ENCODE assay signal across 8 cellular contexts in the genomic region with DNA sequence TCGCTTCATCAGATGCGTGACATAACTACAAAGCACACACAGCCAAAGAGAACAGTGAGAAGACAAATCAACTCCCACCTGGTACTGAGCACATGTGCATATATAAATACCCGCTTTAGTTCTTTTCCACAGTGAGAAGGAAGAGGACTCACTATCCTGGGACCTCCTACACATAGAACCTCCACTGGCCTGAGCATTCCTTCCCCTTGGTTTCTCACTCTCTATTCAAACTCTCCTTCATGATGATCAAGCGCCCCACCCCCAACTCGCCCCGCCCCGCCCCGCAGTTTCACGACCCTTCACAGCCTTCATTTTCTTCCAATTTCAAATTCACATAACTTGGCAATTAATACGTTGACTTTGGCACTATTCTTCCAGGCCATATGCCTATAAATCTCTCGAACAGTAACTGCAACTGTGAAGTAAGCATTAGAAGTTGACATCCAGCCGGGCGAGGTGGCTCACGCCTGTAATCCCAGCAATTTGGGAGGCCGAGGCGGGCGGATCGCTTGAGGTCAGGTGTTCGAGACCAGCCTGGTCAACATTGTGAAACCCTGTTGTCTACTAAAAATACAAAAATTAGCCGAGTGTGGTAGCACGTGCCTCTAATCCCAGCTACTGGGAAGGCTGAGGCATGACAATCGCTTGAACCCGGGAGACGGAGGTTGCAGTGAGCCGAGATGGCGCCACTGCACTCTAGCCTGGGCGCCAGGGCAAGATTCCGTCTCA. TPM values are rescaled to one million over a fixed set of nuclear protein-coding genes. Genes with fewer than 3 reads are reported as not detected.
A peak's percentile ranks its signal among the peaks of the same experiment; 100 is the strongest.
DNase-seq lines count a peak whose midpoint lies in the region; ATAC-seq and TF ChIP-seq lines count a peak whose summit lies in the region.

No MANE protein-coding gene starts in this region.

- H3K79me2 ChIP-seq in SU-DHL-6 (ENCODE audit: insufficient read depth, low read length), result peaks cover 27% of the 10 kb centered on the region

- H3K9ac ChIP-seq in SU-DHL-6 (ENCODE audit: low read length), result peak overlapping the region; percentile 100

- H3K4me3 ChIP-seq in SU-DHL-6 (ENCODE audit: insufficient read depth, low read length, poor library complexity, severe bottlenecking) (peak overlapping the region; percentile 99), fibroblast of pulmonary artery (replicated peaks; ENCODE audit: low read depth, low read length) (peak overlapping the region; percentile 87), psoas muscle (peak overlapping the region; percentile 93)

- peaks cover 53% of the 10 kb centered on the region for H3F3A ChIP-seq in SU-DHL-6 (ENCODE audit: insufficient read depth)

- H4K20me1 ChIP-seq in SU-DHL-6 (ENCODE audit: low read depth, low read length), result peaks cover 13% of the 10 kb centered on the region; the same call in 1 of the 2 replicates

- intact Hi-C loops in psoas muscle (cut with DNase I), result loop anchor here in 1 of 2 donors (10.0 kb wide), 1 partner anchor 446 kb away; the partner anchor contains the start of gene RAMAC

- no peak overlapping the region for H2AFZ ChIP-seq in SU-DHL-6 (ENCODE audit: low read depth, low read length, severe bottlenecking)

- peak overlapping the region; percentile 86 for H3K27ac ChIP-seq in SU-DHL-6 (ENCODE audit: low read depth, low read length)
- H3K27ac ChIP-seq in psoas muscle, result peak overlapping the region; percentile 93

- TF ChIP-seq CTCF in SU-DHL-6 (IDR thresholded peaks at IDR 0.05; ENCODE audit: insufficient read depth, low read length, poor library complexity, severe bottlenecking), result no peak
- no peak for TF ChIP-seq CTCF in fibroblast of pulmonary artery (IDR thresholded peaks at IDR 0.05; ENCODE audit: low read length, missing control alignments)
- TF ChIP-seq CTCF in psoas muscle (IDR thresholded peaks at IDR 0.05), result no peak
- TF ChIP-seq CTCF in GM10266 (IDR thresholded peaks at IDR 0.05; ENCODE audit: control insufficient read depth, insufficient read depth, low read depth, missing control alignments), result no peak

- no peaks in the 10 kb centered on the region for H3K9me3 ChIP-seq in SU-DHL-6 (ENCODE audit: insufficient read depth, low read length)
- H3K9me3 ChIP-seq in psoas muscle, result no peaks in the 10 kb centered on the region

- peak; percentile 43 for DNase-seq in GM03348 (ENCODE audit: low spot score)
- peak; percentile 24 for DNase-seq in fibroblast of pulmonary artery (ENCODE audit: low read depth)
- DNase-seq in psoas muscle, result no peak
- no peak for DNase-seq in T-helper 9 cell
- no peak for DNase-seq in GM10266 (ENCODE audit: extremely low spot score)

- H3K36me3 ChIP-seq in SU-DHL-6 (ENCODE audit: low read length) (peaks cover 34% of the 10 kb centered on the region), psoas muscle (ENCODE audit: insufficient read depth in 1 of 2, low read depth in 1 of 2) (peaks cover 20 to 48% of the 10 kb centered on the region in 2 donors)

- ATAC-seq in psoas muscle (peak in 2 of 4 donors; percentile 0 to 1), HG03025 (IDR thresholded peaks at IDR 0.05; ENCODE audit: low FRiP score, unreplicated experiment) (no peak), HG02571 (IDR thresholded peaks at IDR 0.05; ENCODE audit: unreplicated experiment) (no peak)

- H3K4me2 ChIP-seq in SU-DHL-6 (ENCODE audit: low read depth, low read length, poor library complexity, severe bottlenecking), result peak overlapping the region; percentile 82

- no peaks in the 10 kb centered on the region for H3K27me3 ChIP-seq in SU-DHL-6 (ENCODE audit: low read length)
- no peaks in the 10 kb centered on the region for H3K27me3 ChIP-seq in psoas muscle (ENCODE audit: insufficient read depth in 3 of 3, low read length in 2 of 3)

- no peaks in the 10 kb centered on the region for H3K9me2 ChIP-seq in SU-DHL-6 (replicated peaks; ENCODE audit: insufficient read depth, low read length)

- H3K4me1 ChIP-seq in psoas muscle, result peaks cover 21% of the 10 kb centered on the region

- WGBS in psoas muscle, 3 donors, result 21 to 27% (median 24%) methylated on average over 28 of the region's 28 CpGs

RNA-seq across cellular contexts. Expression of gene RPS17, which starts 1.1 kb away (rescaled TPM):
- total RNA-seq in psoas muscle, result 1,000 to 10,000 TPM in 1 of 4 donors, 100 to 1,000 TPM in 3; 724 to 1,041 (median 906) TPM
- polyA plus RNA-seq in psoas muscle, result 1,000 to 10,000 TPM; 1,927 to 3,349 (median 2,132) TPM

Comparison
In these comparisons a context has a peak if more than half of its experiments do, and no peak if none do; other contexts are left out.
1. DNase-seq: peak in GM03348 (single experiment) and fibroblast of pulmonary artery (single experiment); none in psoas muscle (0 of 2), T-helper 9 cell (single experiment) and GM10266 (single experiment).
2. Peak in every context shown above with its lines, with median percentiles within 50 percentile points of each other: H3K4me3 ChIP-seq.